ENCODE assay signal across 9 cellular contexts in the genomic region with DNA sequence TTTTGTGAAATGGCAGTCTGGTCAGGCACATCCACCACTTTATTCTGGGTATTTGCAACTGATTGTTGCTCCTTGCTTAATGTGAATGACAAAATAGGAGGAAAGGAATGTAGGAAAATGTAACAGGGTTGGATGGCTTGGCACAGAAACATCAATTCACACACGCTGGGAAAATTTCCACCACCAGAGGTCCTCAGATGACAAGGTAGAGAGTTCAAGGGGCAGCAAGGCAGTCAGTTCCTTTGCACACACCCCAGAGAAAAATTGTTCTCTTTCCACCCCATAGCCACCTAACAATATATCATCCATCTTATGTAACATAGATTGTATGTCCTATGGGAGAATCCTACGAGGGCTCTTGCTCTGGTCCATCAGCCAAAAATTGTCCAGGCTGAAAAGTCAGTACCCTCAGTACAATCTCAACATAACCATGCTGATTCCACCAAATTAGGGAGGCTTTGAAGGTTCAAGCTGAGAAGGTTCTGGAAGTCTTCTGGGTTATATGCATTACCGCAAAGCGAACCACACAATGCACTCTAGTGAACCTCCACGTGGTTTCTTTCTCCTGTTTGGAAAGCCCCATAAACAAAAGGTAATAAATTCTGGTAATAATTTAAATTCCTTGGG. TPM values are rescaled to one million over a fixed set of nuclear protein-coding genes. Genes with fewer than 3 reads are reported as not detected.
DNase-seq lines count a peak whose midpoint lies in the region; ATAC-seq, FAIRE-seq and TF ChIP-seq lines count a peak whose summit lies in the region.
"Had no signal": no experiment of that assay in that cellular context is flagged by ENCODE, and none has a peak within 500 bp of the region (broad histone marks: within the 10 kb centered on the region; RNA-seq: fewer than 3 reads in every experiment).

No MANE protein-coding gene starts in this region.

- intact Hi-C loops in HepG2 (cut with micrococcal nuclease; ENCODE audit: unreplicated experiment) = loop anchor here (1.0 to 5.0 kb wide), 4 partner anchors 94 to 838 kb away; no protein-coding TSS in a partner anchor

- no peak overlapping the region for H2AFZ ChIP-seq in HepG2 (ENCODE audit: low read length)

- H3K9me3 ChIP-seq in HepG2 (ENCODE audit: low read length) = no peaks in the 10 kb centered on the region

- TF ChIP-seq POLR2A in HepG2 (IDR thresholded peaks at IDR 0.05; ENCODE audit: insufficient read depth in 1 of 2, low read depth in 2 of 2, low read length in 2 of 2) = no peak

- peaks cover 0 to 3% of the 10 kb centered on the region in 2 experiments; a peak in 1 of 5 replicates for H3K36me3 ChIP-seq in HepG2 (replicated peaks in 1 of 2; ENCODE audit: control insufficient read depth in 1 of 2, insufficient read depth in 2 of 2, low read length in 2 of 2)

- no TSS peak for BruUV-seq in HepG2 (replicated peaks; lab: Mats Ljungman, UMichigan)

- TF ChIP-seq RAD21 in HepG2 (CRISPR knock-in tag; IDR thresholded peaks at IDR 0.05) = peak; percentile 93

- in situ Hi-C loops in HepG2 (cut with HindIII; ENCODE audit: extremely low pct_ligation_motif_present, low pct_unique_long_range_greater_than_20kb) = loop anchor here (5.0 to 10.0 kb wide), 2 partner anchors 108 to 505 kb away; no protein-coding TSS in a partner anchor

- POLR2A ChIA-PET in HepG2 (lab: Yijun Ruan, JAX) = no interaction called here

- no peaks in the 10 kb centered on the region for H3K79me2 ChIP-seq in HepG2 (ENCODE audit: insufficient read depth, low read length)

- CTCF ChIA-PET in HepG2 (lab: Yijun Ruan, JAX; ENCODE audit: low intra/inter-chr PET ratio, low total read pairs) = interaction anchor here (0.6 to 3.9 kb wide), 5 partner anchors 93 to 509 kb away, joined by 3 to 59 read pairs (median 6); no protein-coding TSS in a partner anchor

- H3K4me3 ChIP-seq in cardiac fibroblast (replicated peaks in 1 of 2; ENCODE audit: low read depth in 2 of 2, low read length in 2 of 2) (no peak overlapping the region), HepG2 (replicated peaks in 1 of 3; ENCODE audit: insufficient read depth in 1 of 3, low read depth in 2 of 3, low read length in 3 of 3) (no peak overlapping the region)

- ATAC-seq in GM21723 (IDR thresholded peaks at IDR 0.05; ENCODE audit: unreplicated experiment) (peak; percentile 60), HepG2 (peak; percentile 85), GM18873 (IDR thresholded peaks at IDR 0.05; ENCODE audit: low FRiP score, unreplicated experiment) (no peak)

- H3K4me1 ChIP-seq in HepG2 (ENCODE audit: insufficient read depth, low read length) = peaks cover 15% of the 10 kb centered on the region

- WGBS in HepG2 (ENCODE audit: low lambda C conversion rate) = 63% methylated on average over 5 of the region's 5 CpGs

- no peak for TF ChIP-seq EP300 in HepG2 (IDR thresholded peaks at IDR 0.05; ENCODE audit: low read depth in 2 of 2, low read length in 2 of 2)
- TF ChIP-seq EP300 in HepG2 (CRISPR knock-in tag; IDR thresholded peaks at IDR 0.05; ENCODE audit: borderline replicate concordance) = no peak

- TF ChIP-seq CTCF in cardiac fibroblast (IDR thresholded peaks at IDR 0.05; ENCODE audit: low read depth, low read length) = peak; percentile 86
- peak; percentile 89 for TF ChIP-seq CTCF in HepG2 (CRISPR knock-in tag; IDR thresholded peaks at IDR 0.05)

- no peak overlapping the region for H3K9ac ChIP-seq in HepG2 (ENCODE audit: insufficient read depth, low read depth, low read length)

- FAIRE-seq in HepG2 (lab: Jason Lieb, UNC) = peak; percentile 89
- FAIRE-seq: TTC549 had no signal

- no peak overlapping the region for H3K4me2 ChIP-seq in HepG2 (ENCODE audit: low read depth, low read length)

- DNase-seq in CMK (ENCODE audit: low read depth) = peak; percentile 3
- peak; percentile 4 for DNase-seq in NCI-H2081 treated with DMSO at 0.1 percent for 48 hours (lab: John Stamatoyannopoulos, UW)
- peak; percentile 17 for DNase-seq in UCSD-AML1 (lab: John Stamatoyannopoulos, UW; ENCODE audit: unreplicated experiment)
- peak; percentile 81 to 83 for DNase-seq in cardiac fibroblast (ENCODE audit: low read depth in 2 of 2)
- peak; percentile 64 for DNase-seq in HepG2 (ENCODE audit: low spot score)
- DNase-seq in stimulated activated CD4-positive, alpha-beta T cell treated with anti-CD3 and anti-CD28 coated beads, TNF-alpha, amount 100 ng/mL, for 48 hours (ENCODE audit: low read depth in 3 of 3) = peak; percentile 11 to 40 (median 17)

- H3K27ac ChIP-seq in HepG2 (ENCODE audit: extremely low read length, insufficient read depth, low read length) = no peak overlapping the region

- no peaks in the 10 kb centered on the region for H3K27me3 ChIP-seq in HepG2 (ENCODE audit: control insufficient read depth in 1 of 2, insufficient read depth in 2 of 2, low read length in 2 of 2)

- H4K20me1 ChIP-seq in HepG2 (ENCODE audit: insufficient read depth, low read length) = no peaks in the 10 kb centered on the region

TF ChIP-seq in HepG2, 621 proteins besides CTCF, POLR2A, EP300 and RAD21 (continues in another document):
- TF ChIP-seq CREB1 (IDR thresholded peaks at IDR 0.05) = no peak
- no peak for TF ChIP-seq CREB1 (CRISPR knock-in tag; IDR thresholded peaks at IDR 0.05)
- TF ChIP-seq FOXA3 (CRISPR knock-in tag; IDR thresholded peaks at IDR 0.05) = no peak
- 0 out of 2 replicates have a peak, but pooled peaks have one; percentile 16 for TF ChIP-seq PPARG (CRISPR knock-in tag; conservative IDR thresholded peaks at IDR 0.05)
- TF ChIP-seq ZNF143 (CRISPR knock-in tag; IDR thresholded peaks at IDR 0.05) = no peak
- no peak for TF ChIP-seq HNRNPUL1 (IDR thresholded peaks at IDR 0.05; ENCODE audit: low read depth, low read length)
- TF ChIP-seq ZNF101 (CRISPR knock-in tag; IDR thresholded peaks at IDR 0.05; ENCODE audit: borderline replicate concordance, low read depth) = no peak
- TF ChIP-seq ZNF136 (CRISPR knock-in tag; IDR thresholded peaks at IDR 0.05; ENCODE audit: low read depth) = no peak
- no peak for TF ChIP-seq BORCS8-MEF2B (CRISPR knock-in tag; IDR thresholded peaks at IDR 0.05)
- TF ChIP-seq, protein P1, sequence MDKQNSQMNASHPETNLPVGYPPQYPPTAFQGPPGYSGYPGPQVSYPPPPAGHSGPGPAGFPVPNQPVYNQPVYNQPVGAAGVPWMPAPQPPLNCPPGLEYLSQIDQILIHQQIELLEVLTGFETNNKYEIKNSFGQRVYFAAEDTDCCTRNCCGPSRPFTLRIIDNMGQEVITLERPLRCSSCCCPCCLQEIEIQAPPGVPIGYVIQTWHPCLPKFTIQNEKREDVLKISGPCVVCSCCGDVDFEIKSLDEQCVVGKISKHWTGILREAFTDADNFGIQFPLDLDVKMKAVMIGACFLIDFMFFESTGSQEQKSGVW (CRISPR knock-in tag; IDR thresholded peaks at IDR 0.05; ENCODE audit: borderline replicate concordance) = no peak
- TF ChIP-seq BCL6 (CRISPR knock-in tag; IDR thresholded peaks at IDR 0.05) = 0 out of 2 replicates have a peak, but pooled peaks have one; percentile 14
- TF ChIP-seq, protein P2, sequence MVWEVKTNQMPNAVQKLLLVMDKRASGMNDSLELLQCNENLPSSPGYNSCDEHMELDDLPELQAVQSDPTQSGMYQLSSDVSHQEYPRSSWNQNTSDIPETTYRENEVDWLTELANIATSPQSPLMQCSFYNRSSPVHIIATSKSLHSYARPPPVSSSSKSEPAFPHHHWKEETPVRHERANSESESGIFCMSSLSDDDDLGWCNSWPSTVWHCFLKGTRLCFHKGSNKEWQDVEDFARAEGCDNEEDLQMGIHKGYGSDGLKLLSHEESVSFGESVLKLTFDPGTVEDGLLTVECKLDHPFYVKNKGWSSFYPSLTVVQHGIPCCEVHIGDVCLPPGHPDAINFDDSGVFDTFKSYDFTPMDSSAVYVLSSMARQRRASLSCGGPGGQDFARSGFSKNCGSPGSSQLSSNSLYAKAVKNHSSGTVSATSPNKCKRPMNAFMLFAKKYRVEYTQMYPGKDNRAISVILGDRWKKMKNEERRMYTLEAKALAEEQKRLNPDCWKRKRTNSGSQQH (CRISPR knock-in tag; IDR thresholded peaks at IDR 0.05; ENCODE audit: low read depth) = peak; percentile 48; the same call in 1 of the 2 replicates
- TF ChIP-seq NAIF1 (CRISPR knock-in tag; IDR thresholded peaks at IDR 0.05; ENCODE audit: borderline replicate concordance) = no peak
- no peak for TF ChIP-seq KMT2B (CRISPR knock-in tag; IDR thresholded peaks at IDR 0.05)
- TF ChIP-seq, protein P3, sequence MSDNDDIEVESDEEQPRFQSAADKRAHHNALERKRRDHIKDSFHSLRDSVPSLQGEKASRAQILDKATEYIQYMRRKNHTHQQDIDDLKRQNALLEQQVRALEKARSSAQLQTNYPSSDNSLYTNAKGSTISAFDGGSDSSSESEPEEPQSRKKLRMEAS (IDR thresholded peaks at IDR 0.05) = peak; percentile 23; the same call in 1 of the 2 replicates
- no peak for TF ChIP-seq NCOA5 (CRISPR knock-in tag; IDR thresholded peaks at IDR 0.05)
- no peak for TF ChIP-seq MED13 (CRISPR knock-in tag; IDR thresholded peaks at IDR 0.05)
- TF ChIP-seq GLI4 (CRISPR knock-in tag; IDR thresholded peaks at IDR 0.05; ENCODE audit: borderline replicate concordance) = 0 out of 2 replicates have a peak, but pooled peaks have one; percentile 30

RNA-seq across cellular contexts. Expression of a gene that starts 42.1 kb away (rescaled TPM):
- total RNA-seq in HepG2 (2016; rRNA removed; fragmentation: Illumina TruSeq; extraction: Trizol) = 0.13 TPM in 1 of 2 replicates, not detected in the other
- not detected in 2 replicates for total RNA-seq in HepG2 (2016; cell fraction: cytosol; rRNA removed; fragmentation: Illumina TruSeq; extraction: Trizol; ENCODE audit: low read depth)
- 0.19 TPM in 1 of 2 replicates, not detected in the other for total RNA-seq in HepG2 (2016; cell fraction: insoluble cytoplasmic fraction; rRNA removed; fragmentation: Illumina TruSeq; extraction: Trizol)
- not detected in 2 replicates for total RNA-seq in HepG2 (2016; cell fraction: membrane; rRNA removed; fragmentation: Illumina TruSeq; extraction: Trizol)
- not detected in 2 replicates for total RNA-seq in HepG2 (2016; cell fraction: nucleus; rRNA removed; fragmentation: Illumina TruSeq; extraction: Trizol)
- 0.04 and 0.05 TPM in 2 replicates for polyA plus RNA-seq in HepG2 (2011; rRNA removed)
- polyA plus RNA-seq in HepG2 (2011; cell fraction: cytosol; rRNA removed) = not detected in 2 replicates
- not detected in 2 replicates for polyA plus RNA-seq in HepG2 (2011; cell fraction: nucleus; rRNA removed)
- polyA plus RNA-seq in HepG2 (2012) = 0.19 TPM in 1 of 2 replicates, not detected in the other
- polyA plus RNA-seq in HepG2 (2016; cell fraction: cytosol; fragmentation: Illumina TruSeq; extraction: Trizol; ENCODE audit: low read depth) = not detected in 2 replicates
- 0.14 and 0.30 TPM in 2 replicates for polyA plus RNA-seq in HepG2 (2016; cell fraction: insoluble cytoplasmic fraction; fragmentation: Illumina TruSeq; extraction: Trizol; ENCODE audit: low read depth)
- not detected in 2 replicates for polyA plus RNA-seq in HepG2 (2016; cell fraction: membrane; fragmentation: Illumina TruSeq; extraction: Trizol; ENCODE audit: low read depth)
- polyA plus RNA-seq in HepG2 (2016; cell fraction: nucleus; fragmentation: Illumina TruSeq; extraction: Trizol; ENCODE audit: insufficient read depth, low read depth) = not detected in 2 replicates
- polyA minus RNA-seq in HepG2 (2011; rRNA and poly(A)+ RNA removed; ENCODE audit: low replicate concordance) = 0.08 TPM in 1 of 2 replicates, not detected in the other
- polyA minus RNA-seq in HepG2 (2011; cell fraction: cytosol; rRNA and poly(A)+ RNA removed) = not detected in 2 replicates
- not detected in 2 replicates for polyA minus RNA-seq in HepG2 (2011; cell fraction: nucleus; rRNA and poly(A)+ RNA removed)

Comparison
In these comparisons a context has a peak if more than half of its experiments do, and no peak if none do; other contexts are left out.
1. DNase-seq: peak in every context shown above with its lines; median percentile 82 in cardiac fibroblast; 64 in HepG2; 17 in UCSD-AML1; 17 in stimulated activated CD4-positive, alpha-beta T cell treated with anti-CD3 and anti-CD28 coated beads, TNF-alpha, amount 100 ng/mL, for 48 hours; 4 in NCI-H2081 treated with DMSO at 0.1 percent for 48 hours; 3 in CMK.